Comparison of ENCODE assay signal across 9 cellular contexts in the genomic region with DNA sequence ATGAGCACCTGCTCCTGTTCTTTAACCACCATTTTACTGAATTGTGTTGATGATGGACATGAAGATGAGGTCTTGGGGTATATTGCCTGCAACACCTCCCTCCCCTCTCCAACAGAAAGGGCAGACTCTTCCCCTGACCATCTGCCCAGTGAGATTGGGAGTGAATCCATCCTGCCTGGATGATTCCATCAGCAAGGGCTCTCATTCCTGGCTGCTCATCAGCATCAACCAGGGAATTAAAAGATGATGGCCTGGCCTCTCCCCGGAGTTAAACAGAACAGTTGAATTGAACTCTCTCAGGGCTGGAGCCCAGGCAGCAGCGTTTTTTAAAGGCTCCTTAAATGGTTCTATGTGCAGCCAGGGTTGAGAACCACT. TPM values are rescaled to one million over a fixed set of nuclear protein-coding genes. Genes with fewer than 3 reads are reported as not detected.
DNase-seq lines count a peak whose midpoint lies in the region; ATAC-seq and TF ChIP-seq lines count a peak whose summit lies in the region.
"Had no signal": no experiment of that assay in that cellular context is flagged by ENCODE, and none has a peak within 500 bp of the region (broad histone marks: within the 10 kb centered on the region; RNA-seq: fewer than 3 reads in every experiment).

No MANE protein-coding gene starts in this region.

- no peaks in the 10 kb centered on the region for H3K36me3 Mint-ChIP-seq in MCF 10A (ENCODE audit: insufficient read depth, unreplicated experiment)
- no peaks in the 10 kb centered on the region for H3K36me3 Mint-ChIP-seq in endodermal cell (ENCODE audit: low read depth)
- no peaks in the 10 kb centered on the region for H3K36me3 Mint-ChIP-seq in type B pancreatic cell

- H3K4me3 Mint-ChIP-seq in MCF 10A (ENCODE audit: unreplicated experiment): peak overlapping the region; percentile 8
- H3K4me3 Mint-ChIP-seq in endodermal cell: peak overlapping the region; percentile 0
- H3K4me3 Mint-ChIP-seq in type B pancreatic cell: peak overlapping the region; percentile 56

- H3K9me3 ChIP-seq in mammary epithelial cell (replicated peaks; ENCODE audit: insufficient read depth, low read length): no peaks in the 10 kb centered on the region
- H3K9me3 ChIP-seq in endodermal cell (ENCODE audit: control insufficient read depth, low read length): no peaks in the 10 kb centered on the region
- H3K9me3 ChIP-seq in muscle layer of duodenum (ENCODE audit: control insufficient read depth in 1 of 2, low read length in 2 of 2): no peaks in the 10 kb centered on the region

- dilution Hi-C loops in mammary epithelial cell (cut with HindIII; ENCODE audit: low sequenced_read_pairs): no loop called here

- H3K27me3 Mint-ChIP-seq in MCF 10A (ENCODE audit: insufficient read depth, unreplicated experiment): no peaks in the 10 kb centered on the region
- no peaks in the 10 kb centered on the region for H3K27me3 Mint-ChIP-seq in endodermal cell (ENCODE audit: insufficient read depth)
- no peaks in the 10 kb centered on the region for H3K27me3 Mint-ChIP-seq in type B pancreatic cell

- WGBS in mammary epithelial cell (ENCODE audit: low coverage, missing lambda C conversion rate): 75% methylated on average over 2 of the region's 2 CpGs
- WGBS in endodermal cell (ENCODE audit: insufficient coverage in 1 of 2, insufficient read length in 1 of 2), 2 experiments: 10 to 23% methylated on average over 2 of the region's 2 CpGs

- H3K4me3 ChIP-seq in mammary epithelial cell (replicated peaks in 1 of 3; ENCODE audit: insufficient read depth in 1 of 3, low read depth in 2 of 3, low read length in 3 of 3): no peak overlapping the region
- no peak overlapping the region for H3K4me3 ChIP-seq in endodermal cell (ENCODE audit: low read length)
- no peak overlapping the region for H3K4me3 ChIP-seq in muscle layer of duodenum (ENCODE audit: low read depth in 1 of 2, low read length in 2 of 2)

- H3K4me2 ChIP-seq in mammary epithelial cell (ENCODE audit: insufficient read depth, low read depth, low read length): no peak overlapping the region

- peaks cover 26% of the 10 kb centered on the region for H3K4me1 Mint-ChIP-seq in MCF 10A (ENCODE audit: insufficient read depth, unreplicated experiment)
- peaks cover 68% of the 10 kb centered on the region for H3K4me1 Mint-ChIP-seq in endodermal cell
- peaks cover 75% of the 10 kb centered on the region for H3K4me1 Mint-ChIP-seq in type B pancreatic cell (ENCODE audit: unreplicated experiment)

- no peak overlapping the region for H3K9ac ChIP-seq in mammary epithelial cell (ENCODE audit: insufficient read depth, low read length)
- H3K9ac ChIP-seq in endodermal cell (ENCODE audit: extremely low read depth, low read length, poor library complexity, severe bottlenecking): no peak overlapping the region

- H4K20me1 ChIP-seq in mammary epithelial cell (ENCODE audit: insufficient read depth, low read length): no peaks in the 10 kb centered on the region

- BruUV-seq in MCF 10A (replicated peaks; lab: Mats Ljungman, UMichigan) (no TSS peak), mammary epithelial cell (replicated peaks; lab: Mats Ljungman, UMichigan) (no TSS peak)

- H3K27ac Mint-ChIP-seq in MCF 10A (ENCODE audit: low read depth, unreplicated experiment) (peak overlapping the region; percentile 83), endodermal cell (peak overlapping the region; percentile 90), type B pancreatic cell (peak overlapping the region; percentile 90)

- H3K36me3 ChIP-seq in mammary epithelial cell (ENCODE audit: insufficient read depth, low read length): no peaks in the 10 kb centered on the region
- no peaks in the 10 kb centered on the region for H3K36me3 ChIP-seq in endodermal cell (ENCODE audit: control insufficient read depth, insufficient read depth, low read length)
- H3K36me3 ChIP-seq in muscle layer of duodenum (ENCODE audit: control insufficient read depth in 1 of 2, insufficient read depth in 2 of 2, low read length in 2 of 2): no peaks in the 10 kb centered on the region

- H3K4me1 ChIP-seq in mammary epithelial cell (ENCODE audit: insufficient read depth, low read length) (no peaks in the 10 kb centered on the region), endodermal cell (ENCODE audit: control insufficient read depth, insufficient read depth, low read length) (peaks cover 40% of the 10 kb centered on the region), muscle layer of duodenum (ENCODE audit: control insufficient read depth in 1 of 2, insufficient read depth in 2 of 2, low read length in 2 of 2) (peaks cover 41 to 42% of the 10 kb centered on the region in 2 donors)

- TF ChIP-seq CTCF in MCF 10A (IDR thresholded peaks at IDR 0.05; ENCODE audit: unreplicated experiment): no peak
- TF ChIP-seq CTCF in mammary epithelial cell (conservative IDR thresholded peaks at IDR 0.05 in 1 of 2, IDR thresholded peaks at IDR 0.05 in 1 of 2; ENCODE audit: extremely low read depth in 1 of 2, insufficient read depth in 1 of 2, low read depth in 1 of 2, low read length in 2 of 2): no peak
- TF ChIP-seq CTCF in endodermal cell (conservative IDR thresholded peaks at IDR 0.05): no peak
- TF ChIP-seq CTCF in type B pancreatic cell (conservative IDR thresholded peaks at IDR 0.05): no peak

- no peaks in the 10 kb centered on the region for H3K79me2 ChIP-seq in mammary epithelial cell (ENCODE audit: insufficient read depth, low read length)

- POLR2A ChIA-PET in MCF 10A (lab: Yijun Ruan, JAX): interaction anchor here (0.7 kb wide), 2 partner anchors 9 to 74 kb away, joined by 3 to 4 read pairs; no protein-coding TSS in a partner anchor

- no peaks in the 10 kb centered on the region for H3K9me3 Mint-ChIP-seq in MCF 10A (ENCODE audit: unreplicated experiment)
- H3K9me3 Mint-ChIP-seq in endodermal cell: no peaks in the 10 kb centered on the region
- no peaks in the 10 kb centered on the region for H3K9me3 Mint-ChIP-seq in type B pancreatic cell

- no peak overlapping the region for H2AFZ ChIP-seq in mammary epithelial cell (ENCODE audit: low read depth, low read length)

- CTCF ChIA-PET in MCF 10A (lab: Yijun Ruan, JAX) (no interaction called here), mammary epithelial cell (lab: Charles Lee; ENCODE audit: low non-redundant PET) (no interaction called here)

- no peak for ATAC-seq in HG03196 (IDR thresholded peaks at IDR 0.05; ENCODE audit: unreplicated experiment)

- H3K27ac ChIP-seq in mammary epithelial cell (ENCODE audit: insufficient read depth, low read depth, low read length) (no peak overlapping the region), endodermal cell (ENCODE audit: low read depth, low read length) (peak overlapping the region; percentile 71), muscle layer of duodenum (ENCODE audit: low read length) (peak overlapping the region; percentile 89)

- DNase-seq in MCF 10A (ENCODE audit: unreplicated experiment) (no peak), mammary epithelial cell (no peak), endodermal cell (no peak), type B pancreatic cell (ENCODE audit: extremely low spot score, unreplicated experiment) (no peak), NCI-H1694 treated with DMSO at 0.1 percent for 48 hours (lab: John Stamatoyannopoulos, UW) (no peak), EL (no peak)

- intact Hi-C loops in MCF 10A (cut with micrococcal nuclease) (loop anchor here (5.0 kb wide), 1 partner anchor 35 kb away; no protein-coding TSS in a partner anchor), mammary epithelial cell (cut with micrococcal nuclease) (no loop called here)

- in situ Hi-C loops in mammary epithelial cell (cut with MboI; ENCODE audit: low sequenced_read_pairs in 2 of 2): no loop called here

- H3K27me3 ChIP-seq in mammary epithelial cell (ENCODE audit: insufficient read depth, low read length) (no peaks in the 10 kb centered on the region), endodermal cell (ENCODE audit: control insufficient read depth, insufficient read depth, low read length, poor library complexity, severe bottlenecking) (no peaks in the 10 kb centered on the region), muscle layer of duodenum (ENCODE audit: low read depth, low read length) (no peaks in the 10 kb centered on the region)

RNA-seq across cellular contexts. Expression of a gene that starts 14.5 kb away (rescaled TPM):
- total RNA-seq in MCF 10A (2022): 69.1 and 79.5 TPM in 2 replicates
- total RNA-seq in mammary epithelial cell: 10 to 100 TPM; 27.0 to 49.0 TPM
- polyA plus RNA-seq in mammary epithelial cell: 63.7 TPM
- polyA minus RNA-seq in mammary epithelial cell: 39.5 TPM
- 10 to 100 TPM; 53.6 to 58.8 TPM for total RNA-seq in endodermal cell
- polyA plus RNA-seq in endodermal cell (2013, experiment 1 of 2): 50.7 TPM
- 50.8 TPM for polyA plus RNA-seq in endodermal cell (2013, experiment 2 of 2)
- 43.7 and 49.1 TPM in 2 replicates for total RNA-seq in type B pancreatic cell (ENCODE audit: low replicate concordance)

RNA-seq across cellular contexts. Expression of a gene that starts 57.3 kb away (rescaled TPM):
- total RNA-seq in MCF 10A (2022) (not detected in 2 replicates), mammary epithelial cell (under 1 TPM in 1 of 2 donors, not detected in 1; 0.50 TPM), endodermal cell (under 1 TPM; 0.44 to 0.64 TPM), type B pancreatic cell (ENCODE audit: low replicate concordance) (0.14 and 0.53 TPM in 2 replicates)
- polyA plus RNA-seq in mammary epithelial cell: not detected
- not detected for polyA minus RNA-seq in mammary epithelial cell
- polyA plus RNA-seq in endodermal cell (2013, experiment 1 of 2): 1.7 TPM
- polyA plus RNA-seq in endodermal cell (2013, experiment 2 of 2): 1.2 TPM
- total RNA-seq: activated CD8-positive, alpha-beta memory T cell treated with anti-CD3 and anti-CD28 coated beads for 36 hours had no signal

Comparison
In these comparisons a context has a peak if more than half of its experiments do, and no peak if none do; other contexts are left out.
1. H3K4me3 Mint-ChIP-seq: peak in every context shown above with its lines; median percentile 56 in type B pancreatic cell; 8 in MCF 10A; 0 in endodermal cell.